ENCODE assay signal across 8 cellular contexts in genomic region chr7:135645296-135645904, GRCh38. TPM values are rescaled to one million over a fixed set of nuclear protein-coding genes. Genes with fewer than 3 reads are reported as not detected.
DNase-seq lines count a peak whose midpoint lies in the region; ATAC-seq lines count a peak whose summit lies in the region.

No MANE protein-coding gene starts in this region.

- H3K36me3 Mint-ChIP-seq in effector memory CD8-positive, alpha-beta T cell (ENCODE audit: insufficient read depth) = peaks cover 44% of the 10 kb centered on the region

- DNase-seq in DMS153 (lab: John Stamatoyannopoulos, UW) = peak; percentile 4
- no peak for DNase-seq in DMS153 treated with DMSO at 0.1 percent for 48 hours (lab: John Stamatoyannopoulos, UW; ENCODE audit: unreplicated experiment)
- peak; percentile 65 for DNase-seq in OCI-M1 (lab: John Stamatoyannopoulos, UW)
- DNase-seq in effector memory CD8-positive, alpha-beta T cell = peak; percentile 8 to 27 (median 21)
- DNase-seq in myocyte (ENCODE audit: low read depth) = peak; percentile 69
- no peak for DNase-seq in activated gamma-delta T cell (lab: John Stamatoyannopoulos, UW)

- no peaks in the 10 kb centered on the region for H3K9me3 Mint-ChIP-seq in effector memory CD8-positive, alpha-beta T cell

- H3K27ac Mint-ChIP-seq in effector memory CD8-positive, alpha-beta T cell = peak overlapping the region in 1 of 2 donors; percentile 75

- no peak overlapping the region for H3K4me3 Mint-ChIP-seq in effector memory CD8-positive, alpha-beta T cell

- no peaks in the 10 kb centered on the region for H3K4me1 Mint-ChIP-seq in effector memory CD8-positive, alpha-beta T cell (ENCODE audit: low read depth in 2 of 2)

- ATAC-seq in HG02798 (IDR thresholded peaks at IDR 0.05; ENCODE audit: poor library complexity, unreplicated experiment) = peak; percentile 49
- ATAC-seq in effector memory CD8-positive, alpha-beta T cell (replicated peaks) = peak; percentile 70
- no peak for ATAC-seq in HG03039 (IDR thresholded peaks at IDR 0.05; ENCODE audit: unreplicated experiment)

- no peaks in the 10 kb centered on the region for H3K27me3 Mint-ChIP-seq in effector memory CD8-positive, alpha-beta T cell

RNA-seq across cellular contexts. Expression of gene STMP1, which starts 16.9 kb away (rescaled TPM):
- 20.7 and 23.2 TPM in 2 replicates for total RNA-seq in myocyte
- polyA plus RNA-seq in myocyte (2012) = 92.7 TPM

Comparison
In these comparisons a context has a peak if more than half of its experiments do, and no peak if none do; other contexts are left out.
1. DNase-seq: peak in DMS153 (single experiment), OCI-M1 (single experiment), effector memory CD8-positive, alpha-beta T cell (3 of 3) and myocyte (single experiment); none in DMS153 treated with DMSO at 0.1 percent for 48 hours (single experiment) and activated gamma-delta T cell (single experiment).